ENCODE assay signal across 1 cellular context in the genomic region with DNA sequence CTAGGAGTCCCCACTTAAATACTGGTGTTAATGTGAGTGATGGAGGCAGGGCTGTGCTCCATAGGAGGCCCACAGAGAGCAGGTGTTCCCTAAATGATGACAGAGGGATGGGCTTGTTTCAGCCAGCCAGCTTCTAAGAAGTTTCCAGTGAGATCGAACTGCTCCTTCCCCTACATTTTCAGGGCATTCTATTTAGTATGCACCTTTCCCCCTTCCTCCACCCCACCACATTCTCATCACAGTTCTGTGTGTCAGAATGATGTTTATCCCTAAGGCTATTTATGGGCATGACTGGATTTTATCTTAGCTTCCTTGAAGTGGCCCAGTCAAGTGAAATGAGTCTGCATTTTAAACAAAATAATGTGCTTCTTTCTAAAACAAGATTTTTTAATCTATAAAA.
TF ChIP-seq lines count a peak whose summit lies in the region.

No MANE protein-coding gene starts in this region.

TF ChIP-seq in IMR-90, 13 proteins besides CTCF, POLR2A, EP300 and RAD21:
- TF ChIP-seq MXI1 (IDR thresholded peaks at IDR 0.05; ENCODE audit: borderline replicate concordance, low read depth, low read length) = no peak
- no peak for TF ChIP-seq BHLHE40 (IDR thresholded peaks at IDR 0.05; ENCODE audit: low read depth, low read length)
- TF ChIP-seq, protein P1, sequence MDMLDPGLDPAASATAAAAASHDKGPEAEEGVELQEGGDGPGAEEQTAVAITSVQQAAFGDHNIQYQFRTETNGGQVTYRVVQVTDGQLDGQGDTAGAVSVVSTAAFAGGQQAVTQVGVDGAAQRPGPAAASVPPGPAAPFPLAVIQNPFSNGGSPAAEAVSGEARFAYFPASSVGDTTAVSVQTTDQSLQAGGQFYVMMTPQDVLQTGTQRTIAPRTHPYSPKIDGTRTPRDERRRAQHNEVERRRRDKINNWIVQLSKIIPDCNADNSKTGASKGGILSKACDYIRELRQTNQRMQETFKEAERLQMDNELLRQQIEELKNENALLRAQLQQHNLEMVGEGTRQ (IDR thresholded peaks at IDR 0.05; ENCODE audit: low read depth, low read length) = no peak
- no peak for TF ChIP-seq FOS (IDR thresholded peaks at IDR 0.05; ENCODE audit: low read depth, low read length)
- TF ChIP-seq MAFK (IDR thresholded peaks at IDR 0.05; ENCODE audit: low read depth, low read length) = no peak
- no peak for TF ChIP-seq CEBPB (IDR thresholded peaks at IDR 0.05; ENCODE audit: low read depth, low read length)
- no peak for TF ChIP-seq RFX5 (IDR thresholded peaks at IDR 0.05; ENCODE audit: low read depth, low read length)
- TF ChIP-seq CHD1 (IDR thresholded peaks at IDR 0.05; ENCODE audit: low read depth, low read length) = no peak
- no peak for TF ChIP-seq RCOR1 (IDR thresholded peaks at IDR 0.05; ENCODE audit: insufficient replicate concordance, low read length)
- TF ChIP-seq, protein P2, sequence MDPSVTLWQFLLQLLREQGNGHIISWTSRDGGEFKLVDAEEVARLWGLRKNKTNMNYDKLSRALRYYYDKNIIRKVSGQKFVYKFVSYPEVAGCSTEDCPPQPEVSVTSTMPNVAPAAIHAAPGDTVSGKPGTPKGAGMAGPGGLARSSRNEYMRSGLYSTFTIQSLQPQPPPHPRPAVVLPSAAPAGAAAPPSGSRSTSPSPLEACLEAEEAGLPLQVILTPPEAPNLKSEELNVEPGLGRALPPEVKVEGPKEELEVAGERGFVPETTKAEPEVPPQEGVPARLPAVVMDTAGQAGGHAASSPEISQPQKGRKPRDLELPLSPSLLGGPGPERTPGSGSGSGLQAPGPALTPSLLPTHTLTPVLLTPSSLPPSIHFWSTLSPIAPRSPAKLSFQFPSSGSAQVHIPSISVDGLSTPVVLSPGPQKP (IDR thresholded peaks at IDR 0.05; ENCODE audit: borderline replicate concordance, low read depth, low read length) = no peak
- TF ChIP-seq SMC3 (IDR thresholded peaks at IDR 0.05; ENCODE audit: low read depth, low read length) = no peak
- no peak for TF ChIP-seq NFE2L2 (IDR thresholded peaks at IDR 0.05; ENCODE audit: low read depth, low read length)
- TF ChIP-seq MAZ (IDR thresholded peaks at IDR 0.05; ENCODE audit: borderline replicate concordance, low read depth, low read length) = no peak
